ENCODE assay signal across 8 cellular contexts in genomic region chr11:72413914-72414628, GRCh38. TPM values are rescaled to one million over a fixed set of nuclear protein-coding genes. Genes with fewer than 3 reads are reported as not detected.
A peak's percentile ranks its signal among the peaks of the same experiment; 100 is the strongest.
DNase-seq lines count a peak whose midpoint lies in the region; ATAC-seq, FAIRE-seq and TF ChIP-seq lines count a peak whose summit lies in the region.

No MANE protein-coding gene starts in this region.

- no peaks in the 10 kb centered on the region for H3K9me3 Mint-ChIP-seq in activated naive CD8-positive, alpha-beta T cell treated with anti-CD3 and anti-CD28 coated beads, Interleukin-2, amount 10 ng/mL, durations not matched to agents 7 days and 5 days

- H3K4me3 ChIP-seq in A549 (no peak overlapping the region), cardiac muscle cell (no peak overlapping the region), psoas muscle (no peak overlapping the region), aorta (ENCODE audit: low read length in 2 of 2) (no peak overlapping the region)

- H3K36me3 ChIP-seq in cardiac muscle cell = no peaks in the 10 kb centered on the region
- no peaks in the 10 kb centered on the region for H3K36me3 ChIP-seq in psoas muscle (ENCODE audit: insufficient read depth in 1 of 2, low read depth in 1 of 2)
- H3K36me3 ChIP-seq in aorta (ENCODE audit: control insufficient read depth in 1 of 2, insufficient read depth in 2 of 2, low read length in 1 of 2) = no peaks in the 10 kb centered on the region

- intact Hi-C loops in psoas muscle (cut with DNase I) = loop anchor here in 1 of 2 donors (5.0 kb wide), 2 partner anchors 67 to 82 kb away; no protein-coding TSS in a partner anchor
- intact Hi-C loops in aorta (cut with DNase I) = no loop called here

- no peaks in the 10 kb centered on the region for H3K27me3 ChIP-seq in cardiac muscle cell
- H3K27me3 ChIP-seq in psoas muscle (ENCODE audit: insufficient read depth in 3 of 3, low read length in 2 of 3) = no peaks in the 10 kb centered on the region
- H3K27me3 ChIP-seq in aorta (ENCODE audit: control insufficient read depth in 1 of 2, insufficient read depth in 2 of 2, low read length in 1 of 2) = no peaks in the 10 kb centered on the region

- no peaks in the 10 kb centered on the region for H3K27me3 Mint-ChIP-seq in activated naive CD8-positive, alpha-beta T cell treated with anti-CD3 and anti-CD28 coated beads, Interleukin-2, amount 10 ng/mL, durations not matched to agents 7 days and 5 days

- ATAC-seq in A549 (peak; percentile 83 to 92), GM18909 (IDR thresholded peaks at IDR 0.05; ENCODE audit: poor library complexity, unreplicated experiment) (peak; percentile 55), psoas muscle (peak; percentile 92 to 97 (median 94)), aorta (ENCODE audit: low FRiP score) (peak; percentile 81)
- peak; percentile 74 for ATAC-seq in activated naive CD8-positive, alpha-beta T cell treated with anti-CD3 and anti-CD28 coated beads, Interleukin-2, amount 10 ng/mL, durations not matched to agents 7 days and 5 days (ENCODE audit: low read depth)

- TF ChIP-seq EP300 in A549 (IDR thresholded peaks at IDR 0.05) = no peak

- H3K4me1 ChIP-seq in A549 = peaks cover 4% of the 10 kb centered on the region; the same call in 2 of the 3 replicates
- no peaks in the 10 kb centered on the region for H3K4me1 ChIP-seq in cardiac muscle cell (ENCODE audit: low read depth)
- peaks cover 18% of the 10 kb centered on the region for H3K4me1 ChIP-seq in psoas muscle
- H3K4me1 ChIP-seq in aorta (ENCODE audit: control insufficient read depth in 1 of 2, insufficient read depth in 2 of 2, low read length in 2 of 2) = no peaks in the 10 kb centered on the region

- H3K27ac Mint-ChIP-seq in activated naive CD8-positive, alpha-beta T cell treated with anti-CD3 and anti-CD28 coated beads, Interleukin-2, amount 10 ng/mL, durations not matched to agents 7 days and 5 days = peak overlapping the region; percentile 46

- DNase-seq in A549 (ENCODE audit: low read depth in 1 of 2, low spot score in 1 of 2) (peak; percentile 76 to 81), NCI-H1417 treated with DMSO at 0.1 percent for 48 hours (lab: John Stamatoyannopoulos, UW) (peak; percentile 67), SW 1271 (lab: John Stamatoyannopoulos, UW) (peak; percentile 52 to 74), cardiac muscle cell (ENCODE audit: low read depth in 1 of 2, low spot score in 1 of 2) (peak; percentile 86 to 91), psoas muscle (peak; percentile 85 to 90), aorta (peak; percentile 86 to 95)
- DNase-seq in activated naive CD8-positive, alpha-beta T cell treated with anti-CD3 and anti-CD28 coated beads, Interleukin-2, amount 10 ng/mL, durations not matched to agents 7 days and 5 days = peak; percentile 83

- TF ChIP-seq CTCF in A549 (IDR thresholded peaks at IDR 0.05) (peak; percentile 92), cardiac muscle cell (IDR thresholded peaks at IDR 0.05; ENCODE audit: low read depth, low read length) (peak; percentile 93), psoas muscle (IDR thresholded peaks at IDR 0.05) (peak; percentile 84)

- no peaks in the 10 kb centered on the region for H3K36me3 Mint-ChIP-seq in activated naive CD8-positive, alpha-beta T cell treated with anti-CD3 and anti-CD28 coated beads, Interleukin-2, amount 10 ng/mL, durations not matched to agents 7 days and 5 days

- POLR2A ChIA-PET in A549 (lab: Yijun Ruan, JAX) = no interaction called here
- POLR2A ChIA-PET in activated naive CD8-positive, alpha-beta T cell treated with anti-CD3 and anti-CD28 coated beads, Interleukin-2, amount 10 ng/mL, durations not matched to agents 7 days and 5 days (lab: Charles Lee) = interaction anchor here (0.9 to 2.1 kb wide), 4 partner anchors 8 to 191 kb away, joined by 3 to 7 read pairs (median 3); no protein-coding TSS in a partner anchor

- H3K4me1 Mint-ChIP-seq in activated naive CD8-positive, alpha-beta T cell treated with anti-CD3 and anti-CD28 coated beads, Interleukin-2, amount 10 ng/mL, durations not matched to agents 7 days and 5 days = peaks cover 24% of the 10 kb centered on the region

- no peak for TF ChIP-seq POLR2A in A549 (IDR thresholded peaks at IDR 0.05; ENCODE audit: low read length)

- CTCF ChIA-PET in A549 (lab: Yijun Ruan, JAX) = interaction anchor here (0.6 to 16.8 kb wide), 58 partner anchors 9 to 741 kb away, joined by 3 to 256 read pairs (median 4); partner anchors contain the start of gene CLPB

- 23% methylated on average over 3 of the region's 3 CpGs for WGBS in A549 (ENCODE audit: missing lambda C conversion rate)
- WGBS in psoas muscle, 3 donors = 20 to 24% (median 23%) methylated on average over 3 of the region's 3 CpGs
- WGBS in aorta, 2 donors = 25 to 33% methylated on average over 3 of the region's 3 CpGs

- no peak for FAIRE-seq in A549 (lab: Jason Lieb, UNC)

- TF ChIP-seq RAD21 in A549 (conservative IDR thresholded peaks at IDR 0.05 in 1 of 2, IDR thresholded peaks at IDR 0.05 in 1 of 2) = peak; percentile 82 to 83

- H3K4me2 ChIP-seq in A549 = no peak overlapping the region

- H3K4me3 Mint-ChIP-seq in activated naive CD8-positive, alpha-beta T cell treated with anti-CD3 and anti-CD28 coated beads, Interleukin-2, amount 10 ng/mL, durations not matched to agents 7 days and 5 days = no peak overlapping the region

- 0 out of 6 replicates have a peak overlapping the region, but pooled peaks of 1 of the 2 experiments have one; percentile 13 for H3K27ac ChIP-seq in A549
- H3K27ac ChIP-seq in cardiac muscle cell = no peak overlapping the region
- H3K27ac ChIP-seq in psoas muscle = peak overlapping the region; percentile 25
- no peak overlapping the region for H3K27ac ChIP-seq in aorta (ENCODE audit: low read depth in 1 of 2, low read length in 2 of 2)

- H3K9me3 ChIP-seq in A549 (no peaks in the 10 kb centered on the region), cardiac muscle cell (ENCODE audit: low read depth) (no peaks in the 10 kb centered on the region), psoas muscle (no peaks in the 10 kb centered on the region), aorta (ENCODE audit: control insufficient read depth, low read length) (no peaks in the 10 kb centered on the region)

TF ChIP-seq in A549, 52 proteins besides CTCF, POLR2A, EP300 and RAD21:
- TF ChIP-seq, protein P1, sequence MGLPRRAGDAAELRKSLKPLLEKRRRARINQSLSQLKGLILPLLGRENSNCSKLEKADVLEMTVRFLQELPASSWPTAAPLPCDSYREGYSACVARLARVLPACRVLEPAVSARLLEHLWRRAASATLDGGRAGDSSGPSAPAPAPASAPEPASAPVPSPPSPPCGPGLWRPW (IDR thresholded peaks at IDR 0.05) = no peak
- TF ChIP-seq SMC3 (IDR thresholded peaks at IDR 0.05) = peak; percentile 77

RNA-seq across cellular contexts. Expression of gene CLPB, which starts 20.3 kb away (rescaled TPM):
- polyA plus RNA-seq in A549 (2011; rRNA removed) = 31.8 and 33.8 TPM in 2 replicates
- 25.6 and 26.6 TPM in 2 replicates for polyA plus RNA-seq in A549 (2012; cell fraction: cytosol; rRNA removed)
- 30.2 and 35.7 TPM in 2 replicates for polyA plus RNA-seq in A549 (2012; cell fraction: nucleus; rRNA removed)
- 16.3 to 18.6 TPM (median 16.8 TPM) in 3 replicates for polyA plus RNA-seq in A549 (2017; fragmentation: RNase III; extraction: RNeasy Plus Mini Kit Qiagen cat#74134 plus additional on column Dnase treatment)
- 93.0 and 95.8 TPM in 2 replicates for polyA minus RNA-seq in A549 (2011; rRNA and poly(A)+ RNA removed)
- 10 to 100 TPM; 21.6 to 23.2 TPM for total RNA-seq in activated naive CD8-positive, alpha-beta T cell treated with anti-CD3 and anti-CD28 coated beads, Interleukin-2, amount 10 ng/mL, durations not matched to agents 7 days and 5 days
- 23.3 and 30.4 TPM in 2 replicates for total RNA-seq in cardiac muscle cell
- 8.5 and 11.3 TPM in 2 replicates for polyA plus RNA-seq in cardiac muscle cell
- total RNA-seq in psoas muscle = 10 to 100 TPM; 18.5 to 27.9 (median 26.4) TPM
- 10 to 100 TPM; 13.3 to 23.2 (median 20.1) TPM for polyA plus RNA-seq in psoas muscle
- total RNA-seq in aorta = 10 to 100 TPM; 17.2 to 17.3 TPM
- 1 to 10 TPM; 3.9 to 6.0 TPM for polyA plus RNA-seq in aorta
